ENCODE assay signal across 11 cellular contexts in genomic region chr11:119726150-119726553, GRCh38. TPM values are rescaled to one million over a fixed set of nuclear protein-coding genes. Genes with fewer than 3 reads are reported as not detected.
DNase-seq lines count a peak whose midpoint lies in the region; ATAC-seq, FAIRE-seq and TF ChIP-seq lines count a peak whose summit lies in the region.
"Had no signal": no experiment of that assay in that cellular context is flagged by ENCODE, and none has a peak within 500 bp of the region (broad histone marks: within the 10 kb centered on the region; RNA-seq: fewer than 3 reads in every experiment).

No MANE protein-coding gene starts in this region.

- H3K4me1 ChIP-seq in BE2C (peaks cover 35% of the 10 kb centered on the region), breast epithelium (peaks cover 3 to 14% of the 10 kb centered on the region in 2 donors), keratinocyte (ENCODE audit: control insufficient read depth, extremely low read depth, insufficient read depth, low read length) (peaks cover 57% of the 10 kb centered on the region)

- peak overlapping the region in 1 of 2 donors; percentile 96 for H3K27ac ChIP-seq in breast epithelium
- peak overlapping the region; percentile 77 for H3K27ac ChIP-seq in keratinocyte (ENCODE audit: control insufficient read depth, insufficient read depth, low read length)

- peak overlapping the region in 1 of 3 donors; percentile 7 for H3K27ac Mint-ChIP-seq in IgD-negative memory B cell

- H3K27me3 Mint-ChIP-seq in IgD-negative memory B cell: peaks cover 25% of the 10 kb centered on the region

- no peak for ATAC-seq in GM18867 (IDR thresholded peaks at IDR 0.05; ENCODE audit: unreplicated experiment)

- H2AFZ ChIP-seq in keratinocyte (ENCODE audit: control insufficient read depth, low read length): no peak overlapping the region

- H4K20me1 ChIP-seq in keratinocyte (ENCODE audit: control insufficient read depth, extremely low read depth, insufficient read depth, low read length): peaks cover 26% of the 10 kb centered on the region

- peak overlapping the region; percentile 96 for H3K4me2 ChIP-seq in keratinocyte (ENCODE audit: control insufficient read depth, extremely low read depth, insufficient read depth, low read depth, low read length)

- intact Hi-C loops in breast epithelium (cut with DNase I; ENCODE audit: low total_unique reads): no loop called here

- H3K9ac ChIP-seq in keratinocyte (ENCODE audit: control insufficient read depth, extremely low read depth, insufficient read depth, low read length): peak overlapping the region; percentile 86

- H3K36me3 ChIP-seq in BE2C: no peaks in the 10 kb centered on the region
- H3K36me3 ChIP-seq in breast epithelium: no peaks in the 10 kb centered on the region
- H3K36me3 ChIP-seq in keratinocyte (ENCODE audit: control insufficient read depth in 2 of 2, extremely low read depth in 1 of 2, insufficient read depth in 2 of 2, low read length in 2 of 2): peaks cover 3 to 14% of the 10 kb centered on the region in 2 experiments
- H3K36me3 ChIP-seq: transverse colon had no signal

- H3K79me2 ChIP-seq in keratinocyte (ENCODE audit: control insufficient read depth, insufficient read depth, low read length): peaks cover 71% of the 10 kb centered on the region

- peaks cover 5% of the 10 kb centered on the region for H3K9me1 ChIP-seq in keratinocyte (ENCODE audit: control insufficient read depth, extremely low read depth, insufficient read depth, low read length)

- H3K4me1 Mint-ChIP-seq in IgD-negative memory B cell: peaks cover 18 to 26% (median 18%) of the 10 kb centered on the region in 3 donors

- FAIRE-seq in keratinocyte (lab: Jason Lieb, UNC): no peak
- FAIRE-seq: TTC549 had no signal

- H3K9me3 ChIP-seq in BE2C: no peaks in the 10 kb centered on the region
- H3K9me3 ChIP-seq in breast epithelium: no peaks in the 10 kb centered on the region
- H3K9me3 ChIP-seq in keratinocyte (ENCODE audit: control insufficient read depth, low read depth, low read length): no peaks in the 10 kb centered on the region
- H3K9me3 ChIP-seq: transverse colon had no signal

- dilution Hi-C loops in keratinocyte (cut with MboI; ENCODE audit: extremely low pct_ligation_motif_present, low sequenced_read_pairs): no loop called here

- H3K4me3 ChIP-seq in BE2C (ENCODE audit: low read depth, low read length) (peak overlapping the region; percentile 99), breast epithelium (peak overlapping the region in 2 of 3 donors; percentile 82), keratinocyte (ENCODE audit: control insufficient read depth in 2 of 3, extremely low read depth in 1 of 3, insufficient read depth in 2 of 3, low read depth in 1 of 3, low read length in 3 of 3) (peak overlapping the region; percentile 90 to 93 (median 93))

- TF ChIP-seq POLR2A in breast epithelium (IDR thresholded peaks at IDR 0.05): no peak

- H3K9me3 Mint-ChIP-seq in IgD-negative memory B cell: peaks cover 0 to 7% (median 0%) of the 10 kb centered on the region in 3 donors

- TF ChIP-seq CTCF in BE2C (IDR thresholded peaks at IDR 0.05; ENCODE audit: low read depth, low read length) (no peak), breast epithelium (IDR thresholded peaks at IDR 0.05) (no peak), keratinocyte (optimal IDR thresholded peaks at IDR 0.05 in 1 of 3, IDR thresholded peaks at IDR 0.05 in 1 of 3, conservative IDR thresholded peaks at IDR 0.05 in 1 of 3; ENCODE audit: extremely low read depth in 1 of 3, insufficient read depth in 2 of 3, low read length in 3 of 3) (no peak)

- peak overlapping the region; percentile 34 to 92 (median 63) for H3K4me3 Mint-ChIP-seq in IgD-negative memory B cell

- H3K36me3 Mint-ChIP-seq in IgD-negative memory B cell: peaks cover 3% of the 10 kb centered on the region

- H3K27me3 ChIP-seq in BE2C (no peaks in the 10 kb centered on the region), breast epithelium (no peaks in the 10 kb centered on the region), keratinocyte (ENCODE audit: control insufficient read depth, extremely low read depth, insufficient read depth, low read length) (no peaks in the 10 kb centered on the region)
- H3K27me3 ChIP-seq: transverse colon had no signal

- DNase-seq in BE2C (no peak), breast epithelium (ENCODE audit: low spot score in 2 of 2) (no peak), keratinocyte (ENCODE audit: low read depth, low spot score) (no peak), HPDE6-E6E7 (ENCODE audit: extremely low spot score) (no peak), anterior cingulate cortex (lab: John Stamatoyannopoulos, UW) (no peak), NCI-H2227 (lab: John Stamatoyannopoulos, UW; ENCODE audit: unreplicated experiment) (no peak)
- DNase-seq: activated CD8-positive, alpha-beta memory T cell treated with anti-CD3 and anti-CD28 coated beads, Interleukin-2, amount 50 U/mL, for 48 hours; transverse colon had no signal

RNA-seq across cellular contexts. Expression of gene NECTIN1, which starts 2.8 kb away (rescaled TPM):
- polyA plus RNA-seq in BE2C (2012; ENCODE audit: insufficient read depth, insufficient read length, low read depth): 167 TPM
- polyA plus RNA-seq in IgD-negative memory B cell (0.11 TPM), keratinocyte (37.5 to 51.8 TPM (median 39.7 TPM) in 3 replicates)
- total RNA-seq in breast epithelium: 1 to 10 TPM; 2.6 to 6.6 (median 4.5) TPM
- polyA plus RNA-seq in keratinocyte (2011; ENCODE audit: low read depth): 15.4 TPM
- polyA plus RNA-seq in keratinocyte (2011; cell fraction: cytosol; rRNA removed): 32.7 and 39.4 TPM in 2 replicates
- polyA plus RNA-seq in keratinocyte (2011; cell fraction: nucleus; rRNA removed): 115 and 134 TPM in 2 replicates
- 67.3 and 67.5 TPM in 2 replicates for polyA plus RNA-seq in keratinocyte (2012; ENCODE audit: low replicate concordance)
- polyA minus RNA-seq in keratinocyte: 111 to 317 TPM (median 149 TPM) in 3 replicates
- polyA minus RNA-seq in keratinocyte (2011; cell fraction: cytosol; rRNA and poly(A)+ RNA removed): 75.8 TPM
- 116 and 161 TPM in 2 replicates for polyA minus RNA-seq in keratinocyte (2011; cell fraction: nucleus; rRNA and poly(A)+ RNA removed)

Comparison
In these comparisons a context has a peak if more than half of its experiments do, and no peak if none do; other contexts are left out.
1. RNA of gene NECTIN1, which starts 2.8 kb away (polyA plus RNA-seq): 15.4 to 134 TPM in keratinocyte; 0.11 TPM in IgD-negative memory B cell (single experiment); every median in the first group is over 10 times any median in the second.
2. Peak in every context shown above with its lines, with median percentiles within 50 percentile points of each other: H3K4me3 ChIP-seq.